ENCODE assay signal across 11 cellular contexts in genomic region chr1:28129150-28129549, GRCh38. TPM values are rescaled to one million over a fixed set of nuclear protein-coding genes. Genes with fewer than 3 reads are reported as not detected.
DNase-seq lines count a peak whose midpoint lies in the region; ATAC-seq and TF ChIP-seq lines count a peak whose summit lies in the region.
"Had no signal": no experiment of that assay in that cellular context is flagged by ENCODE, and none has a peak within 500 bp of the region (broad histone marks: within the 10 kb centered on the region; RNA-seq: fewer than 3 reads in every experiment).

No MANE protein-coding gene starts in this region.

- no peak overlapping the region for H3K4me3 ChIP-seq in body of pancreas

- no peaks in the 10 kb centered on the region for H3K4me1 Mint-ChIP-seq in activated T-cell treated with anti-CD3 and anti-CD28 coated beads, Interleukin-2, amount 50 U/mL, for 4 hours (ENCODE audit: low read depth)

- intact Hi-C loops in body of pancreas (cut with DNase I) (no loop called here), head of caudate nucleus (cut with DNase I) (no loop called here)

- H3K27me3 ChIP-seq in body of pancreas = no peaks in the 10 kb centered on the region

- H3K9me3 ChIP-seq in body of pancreas = no peaks in the 10 kb centered on the region

- no peaks in the 10 kb centered on the region for H3K9me3 Mint-ChIP-seq in activated T-cell treated with anti-CD3 and anti-CD28 coated beads, Interleukin-2, amount 50 U/mL, for 4 hours

- no peak for TF ChIP-seq POLR2A in body of pancreas (IDR thresholded peaks at IDR 0.05)

- DNase-seq in AG08395 (ENCODE audit: low spot score) (peak; percentile 45), HPDE6-E6E7 (ENCODE audit: extremely low spot score) (peak; percentile 95), body of pancreas (no peak), head of caudate nucleus (peak in 27 of 42 donors; percentile 6 to 79 (median 39)), NCI-H2107 (lab: John Stamatoyannopoulos, UW) (no peak)
- no peak for DNase-seq in activated T-cell treated with anti-CD3 and anti-CD28 coated beads, Interleukin-2, amount 50 U/mL, for 4 hours
- DNase-seq: AML-193, NCI-H2029, T1000 had no signal

- no peak overlapping the region for H3K4me3 Mint-ChIP-seq in activated T-cell treated with anti-CD3 and anti-CD28 coated beads, Interleukin-2, amount 50 U/mL, for 4 hours

- TF ChIP-seq CTCF in body of pancreas (IDR thresholded peaks at IDR 0.05) = no peak

- H3K36me3 Mint-ChIP-seq in activated T-cell treated with anti-CD3 and anti-CD28 coated beads, Interleukin-2, amount 50 U/mL, for 4 hours (ENCODE audit: insufficient read depth) = no peaks in the 10 kb centered on the region

- H3K36me3 ChIP-seq in body of pancreas (replicated peaks in 1 of 2; ENCODE audit: insufficient read depth in 1 of 2, low read depth in 2 of 2) = no peaks in the 10 kb centered on the region

- no peaks in the 10 kb centered on the region for H3K4me1 ChIP-seq in body of pancreas

- peaks cover 7% of the 10 kb centered on the region for H3K27me3 Mint-ChIP-seq in activated T-cell treated with anti-CD3 and anti-CD28 coated beads, Interleukin-2, amount 50 U/mL, for 4 hours (ENCODE audit: low read depth)

- 42 to 78% methylated on average over 1 of the region's 1 CpG for WGBS in body of pancreas, 2 donors

- peak; percentile 18 for ATAC-seq in body of pancreas
- ATAC-seq in HG03520 (IDR thresholded peaks at IDR 0.05; ENCODE audit: unreplicated experiment) = no peak
- ATAC-seq in GM21360 (IDR thresholded peaks at IDR 0.05; ENCODE audit: unreplicated experiment) = no peak
- no peak for ATAC-seq in activated T-cell treated with anti-CD3 and anti-CD28 coated beads, Interleukin-2, amount 50 U/mL, for 4 hours

- H3K27ac ChIP-seq in body of pancreas = no peak overlapping the region

RNA-seq across cellular contexts. Expression of gene EYA3, which starts 40.7 kb away (rescaled TPM):
- 10 to 100 TPM in 1 of 2 donors, 1 to 10 TPM in 1; 7.8 to 15.5 TPM for total RNA-seq in body of pancreas
- 10 to 100 TPM; 26.6 to 29.6 (median 28.1) TPM for total RNA-seq in activated T-cell treated with anti-CD3 and anti-CD28 coated beads, Interleukin-2, amount 50 U/mL, for 4 hours

RNA-seq across cellular contexts. Expression of gene PTAFR, which starts 47.3 kb away (rescaled TPM):
- total RNA-seq in body of pancreas = 1 to 10 TPM; 2.3 to 3.6 TPM
- 1 to 10 TPM in 2 of 3 donors, under 1 TPM in 1; 0.96 to 3.4 (median 1.3) TPM for total RNA-seq in activated T-cell treated with anti-CD3 and anti-CD28 coated beads, Interleukin-2, amount 50 U/mL, for 4 hours

Comparison
In these comparisons a context has a peak if more than half of its experiments do, and no peak if none do; other contexts are left out.
1. DNase-seq: peak in AG08395 (single experiment), HPDE6-E6E7 (single experiment) and head of caudate nucleus (27 of 42); none in body of pancreas (0 of 4), NCI-H2107 (single experiment) and activated T-cell treated with anti-CD3 and anti-CD28 coated beads, Interleukin-2, amount 50 U/mL, for 4 hours (single experiment).